Comparison of ENCODE assay signal across 11 cellular contexts in genomic region chr1:29869802-29870201, GRCh38.
"Had no signal": no experiment of that assay in that cellular context is flagged by ENCODE, and none has a peak within 500 bp of the region (broad histone marks: within the 10 kb centered on the region; RNA-seq: fewer than 3 reads in every experiment).

No MANE protein-coding gene starts in this region.

- H3K27ac ChIP-seq: GM23248 had no signal

- ATAC-seq: GM23338, HCT116 had no signal

- H3K4me2 ChIP-seq: GM23338 had no signal

- H3K9ac ChIP-seq: GM23248 had no signal

- FAIRE-seq: H1, H54 had no signal

- H2AFZ ChIP-seq: GM23248, GM23338 had no signal

- H3K4me1 ChIP-seq: HAP-1 had no signal

- H3K9me3 ChIP-seq: HAP-1 had no signal

- DNase-seq: GM23248, GOT3, H7, H9, HCEC 1CT, HFFc6 had no signal

- H3K4me3 ChIP-seq: GM23248, GM23338, HAP-1 had no signal

- H3K36me3 ChIP-seq: HAP-1 had no signal
